8 cellular contexts compared by ENCODE assay signal in genomic region chr6:45376310-45377040, GRCh38. TPM values are rescaled to one million over a fixed set of nuclear protein-coding genes. Genes with fewer than 3 reads are reported as not detected.
DNase-seq lines count a peak whose midpoint lies in the region; ATAC-seq and TF ChIP-seq lines count a peak whose summit lies in the region.

No MANE protein-coding gene starts in this region.

- no peaks in the 10 kb centered on the region for H3K27me3 Mint-ChIP-seq in CD8-positive, alpha-beta T cell (ENCODE audit: low read depth)
- no peaks in the 10 kb centered on the region for H3K27me3 Mint-ChIP-seq in endodermal cell (ENCODE audit: insufficient read depth)
- H3K27me3 Mint-ChIP-seq in neural progenitor cell (ENCODE audit: insufficient read depth, low read depth), result peaks cover 2% of the 10 kb centered on the region

- peaks cover 9% of the 10 kb centered on the region for H3K36me3 Mint-ChIP-seq in CD8-positive, alpha-beta T cell
- H3K36me3 Mint-ChIP-seq in endodermal cell (ENCODE audit: low read depth), result no peaks in the 10 kb centered on the region
- no peaks in the 10 kb centered on the region for H3K36me3 Mint-ChIP-seq in neural progenitor cell

- peaks cover 8% of the 10 kb centered on the region for H3K4me1 ChIP-seq in CD8-positive, alpha-beta T cell (ENCODE audit: insufficient read depth, low read length)
- H3K4me1 ChIP-seq in OCI-LY7 (ENCODE audit: insufficient read depth, low read length, poor library complexity, severe bottlenecking) (peaks cover 16% of the 10 kb centered on the region), endodermal cell (ENCODE audit: control insufficient read depth, insufficient read depth, low read length) (peaks cover 5% of the 10 kb centered on the region), neural progenitor cell (peaks cover 11% of the 10 kb centered on the region)

- H3K4me3 ChIP-seq in CD8-positive, alpha-beta T cell (ENCODE audit: low read depth, low read length), result peak overlapping the region; percentile 90
- H3K4me3 ChIP-seq in OCI-LY7 (ENCODE audit: low read depth, low read length, poor library complexity, severe bottlenecking), result peak overlapping the region; percentile 80
- H3K4me3 ChIP-seq in endodermal cell (ENCODE audit: low read length), result peak overlapping the region; percentile 99
- H3K4me3 ChIP-seq in neural progenitor cell, result peak overlapping the region; percentile 67

- peaks cover 32% of the 10 kb centered on the region for H3K4me1 Mint-ChIP-seq in CD8-positive, alpha-beta T cell (ENCODE audit: low read depth)
- peaks cover 15% of the 10 kb centered on the region for H3K4me1 Mint-ChIP-seq in endodermal cell
- H3K4me1 Mint-ChIP-seq in neural progenitor cell, result peaks cover 18% of the 10 kb centered on the region

- intact Hi-C loops in CD8-positive, alpha-beta T cell (cut with DNase I, micrococcal nuclease), result loop anchor here (2.0 to 5.0 kb wide), 6 partner anchors 48 to 641 kb away; partner anchors contain the start of genes CLIC5 (in 1 of the 2) and RUNX2 (in 1 of the 2)
- intact Hi-C loops in OCI-LY7 (cut with micrococcal nuclease; ENCODE audit: unreplicated experiment), result loop anchor here (5.0 kb wide), 3 partner anchors 46 to 1271 kb away; no protein-coding TSS in a partner anchor

- H3K27me3 ChIP-seq in CD8-positive, alpha-beta T cell (ENCODE audit: insufficient read depth, low read length), result no peaks in the 10 kb centered on the region
- H3K27me3 ChIP-seq in endodermal cell (ENCODE audit: control insufficient read depth, insufficient read depth, low read length, poor library complexity, severe bottlenecking) (no peaks in the 10 kb centered on the region), neural progenitor cell (no peaks in the 10 kb centered on the region)

- no peaks in the 10 kb centered on the region for H3K9me2 ChIP-seq in OCI-LY7 (ENCODE audit: insufficient read depth, low read length)

- BruUV-seq in OCI-LY7 (replicated peaks; lab: Mats Ljungman, UMichigan), result no TSS peak

- H3K9me3 ChIP-seq in CD8-positive, alpha-beta T cell (ENCODE audit: low read length), result no peaks in the 10 kb centered on the region
- no peaks in the 10 kb centered on the region for H3K9me3 ChIP-seq in OCI-LY7 (ENCODE audit: low read length)
- H3K9me3 ChIP-seq in endodermal cell (ENCODE audit: control insufficient read depth, low read length), result no peaks in the 10 kb centered on the region
- H3K9me3 ChIP-seq in neural progenitor cell (ENCODE audit: low read depth), result no peaks in the 10 kb centered on the region

- DNase-seq in CD8-positive, alpha-beta T cell, result no peak
- DNase-seq in OCI-LY7 (ENCODE audit: low spot score) (no peak), endodermal cell (no peak), neural progenitor cell (ENCODE audit: low spot score) (peak; percentile 29), NCI-H69 (lab: John Stamatoyannopoulos, UW) (no peak)

- POLR2A ChIA-PET in CD8-positive, alpha-beta T cell (lab: Charles Lee), result interaction anchor here (0.5 to 2.4 kb wide), 8 partner anchors 11 to 721 kb away, joined by 3 to 22 read pairs (median 4); partner anchors contain the start of gene RUNX2
- POLR2A ChIA-PET in OCI-LY7 (lab: Charles Lee), result interaction anchor here (0.6 to 1.3 kb wide), 7 partner anchors 9 to 280 kb away, joined by 3 to 6 read pairs (median 3); no protein-coding TSS in a partner anchor

- H3F3A ChIP-seq in neural progenitor cell (ENCODE audit: low read depth), result peaks cover 9% of the 10 kb centered on the region

- TF ChIP-seq CTCF in CD8-positive, alpha-beta T cell (IDR thresholded peaks at IDR 0.05), result no peak
- TF ChIP-seq CTCF in OCI-LY7 (conservative IDR thresholded peaks at IDR 0.05; ENCODE audit: low read length), result no peak
- TF ChIP-seq CTCF in endodermal cell (conservative IDR thresholded peaks at IDR 0.05), result no peak
- no peak for TF ChIP-seq CTCF in neural progenitor cell (IDR thresholded peaks at IDR 0.05)

- CTCF ChIA-PET in CD8-positive, alpha-beta T cell (lab: Charles Lee), result interaction anchor here (0.6 to 1.8 kb wide), 4 partner anchors 30 to 721 kb away, joined by 3 to 7 read pairs (median 6); partner anchors contain the start of gene RUNX2
- CTCF ChIA-PET in OCI-LY7 (lab: Charles Lee; ENCODE audit: unreplicated experiment), result no interaction called here

- H3K27ac ChIP-seq in CD8-positive, alpha-beta T cell (ENCODE audit: low read depth, low read length), result peak overlapping the region; percentile 95
- no peak overlapping the region for H3K27ac ChIP-seq in OCI-LY7 (ENCODE audit: low read depth, low read length, poor library complexity, severe bottlenecking)
- H3K27ac ChIP-seq in endodermal cell (ENCODE audit: low read depth, low read length), result no peak overlapping the region
- no peak overlapping the region for H3K27ac ChIP-seq in neural progenitor cell

- H3K27ac Mint-ChIP-seq in CD8-positive, alpha-beta T cell, result peak overlapping the region; percentile 99
- H3K27ac Mint-ChIP-seq in endodermal cell, result peak overlapping the region; percentile 99
- peak overlapping the region; percentile 89 for H3K27ac Mint-ChIP-seq in neural progenitor cell

- H3K79me2 ChIP-seq in OCI-LY7 (ENCODE audit: insufficient read depth, low read depth, low read length) (no peaks in the 10 kb centered on the region), neural progenitor cell (ENCODE audit: low read depth) (peaks cover 46% of the 10 kb centered on the region)

- peak overlapping the region; percentile 96 for H3K4me3 Mint-ChIP-seq in CD8-positive, alpha-beta T cell
- H3K4me3 Mint-ChIP-seq in endodermal cell (peak overlapping the region; percentile 92), neural progenitor cell (peak overlapping the region; percentile 97)

- H3K36me3 ChIP-seq in CD8-positive, alpha-beta T cell (ENCODE audit: insufficient read depth, low read length), result no peaks in the 10 kb centered on the region
- H3K36me3 ChIP-seq in OCI-LY7 (ENCODE audit: insufficient read depth, low read length) (no peaks in the 10 kb centered on the region), endodermal cell (ENCODE audit: control insufficient read depth, insufficient read depth, low read length) (no peaks in the 10 kb centered on the region), neural progenitor cell (no peaks in the 10 kb centered on the region)

- no peaks in the 10 kb centered on the region for H3K9me3 Mint-ChIP-seq in CD8-positive, alpha-beta T cell
- H3K9me3 Mint-ChIP-seq in endodermal cell (no peaks in the 10 kb centered on the region), neural progenitor cell (no peaks in the 10 kb centered on the region)

- peak overlapping the region; percentile 100 for H2AFZ ChIP-seq in OCI-LY7 (ENCODE audit: low read length)
- peak overlapping the region; percentile 80 for H2AFZ ChIP-seq in neural progenitor cell (replicated peaks)

- H4K20me1 ChIP-seq in OCI-LY7 (ENCODE audit: insufficient read depth, low read length) (no peaks in the 10 kb centered on the region), neural progenitor cell (ENCODE audit: low read depth) (no peaks in the 10 kb centered on the region)

- H3K4me2 ChIP-seq in OCI-LY7 (ENCODE audit: low read length) (peak overlapping the region; percentile 94), neural progenitor cell (peak overlapping the region; percentile 88)

- WGBS in endodermal cell (ENCODE audit: insufficient coverage in 1 of 2, insufficient read length in 1 of 2), 2 experiments, result 43 to 46% methylated on average over 10 of the region's 11 CpGs

- no peak for ATAC-seq in CD8-positive, alpha-beta T cell
- ATAC-seq in HG02973 (IDR thresholded peaks at IDR 0.05; ENCODE audit: unreplicated experiment) (no peak), HG02763 (IDR thresholded peaks at IDR 0.05; ENCODE audit: unreplicated experiment) (no peak), HG03565 (IDR thresholded peaks at IDR 0.05; ENCODE audit: unreplicated experiment) (no peak)

- H3K9ac ChIP-seq in endodermal cell (ENCODE audit: extremely low read depth, low read length, poor library complexity, severe bottlenecking) (peak overlapping the region; percentile 92), neural progenitor cell (peak overlapping the region; percentile 44)

RNA-seq across cellular contexts. Expression of gene SUPT3H, which starts 1.3 kb away (rescaled TPM):
- 10 to 100 TPM in 1 of 2 experiments, 1 to 10 TPM in 1; 9.4 to 10.7 TPM for total RNA-seq in CD8-positive, alpha-beta T cell
- total RNA-seq in OCI-LY7 (2014; rRNA removed; shearing (Covaris generic)), result 0.44 and 1.1 TPM in 2 replicates
- total RNA-seq in OCI-LY7 (2022) (6.6 and 7.1 TPM in 2 replicates), endodermal cell (10 to 100 TPM; 32.4 to 34.7 TPM), neural progenitor cell (ENCODE audit: low replicate concordance) (16.3 and 22.5 TPM in 2 replicates)
- polyA plus RNA-seq in endodermal cell (2013, experiment 1 of 2), result 22.9 TPM
- polyA plus RNA-seq in endodermal cell (2013, experiment 2 of 2), result 26.2 TPM

RNA-seq across cellular contexts. Expression of gene RUNX2, which starts 48.3 kb away (rescaled TPM):
- 10 to 100 TPM; 11.7 to 13.8 TPM for total RNA-seq in CD8-positive, alpha-beta T cell
- 0.44 TPM in 1 of 2 replicates, not detected in the other for total RNA-seq in OCI-LY7 (2014; rRNA removed; shearing (Covaris generic))
- total RNA-seq in OCI-LY7 (2022), result 0.13 and 0.27 TPM in 2 replicates
- total RNA-seq in endodermal cell, result under 1 TPM; 0.18 to 0.26 TPM
- polyA plus RNA-seq in endodermal cell (2013, experiment 1 of 2), result 2.5 TPM
- polyA plus RNA-seq in endodermal cell (2013, experiment 2 of 2), result 3.0 TPM
- 0.09 and 0.19 TPM in 2 replicates for total RNA-seq in neural progenitor cell (ENCODE audit: low replicate concordance)

Comparison
In these comparisons a context has a peak if more than half of its experiments do, and no peak if none do; other contexts are left out.
1. RNA of gene RUNX2, which starts 48.3 kb away (total RNA-seq): 11.7 to 13.8 TPM in CD8-positive, alpha-beta T cell; 0.13 to 0.44 TPM in OCI-LY7, 0.18 to 0.26 TPM in endodermal cell and 0.09 to 0.19 TPM in neural progenitor cell; every median in the first group is over 4 times any median in the second.
2. Peak in every context shown above with its lines, with median percentiles within 50 percentile points of each other: H3K4me3 ChIP-seq, H3K27ac Mint-ChIP-seq and H3K4me3 Mint-ChIP-seq.